ENCODE assay signal across 6 cellular contexts in genomic region chr9:137286980-137287383, GRCh38. TPM values are rescaled to one million over a fixed set of nuclear protein-coding genes. Genes with fewer than 3 reads are reported as not detected.
A peak's percentile ranks its signal among the peaks of the same experiment; 100 is the strongest.
DNase-seq lines count a peak whose midpoint lies in the region; ATAC-seq and TF ChIP-seq lines count a peak whose summit lies in the region.

No MANE protein-coding gene starts in this region.

- no peak overlapping the region for H2AFZ ChIP-seq in DND-41 (ENCODE audit: low read depth, low read length)

- no peak overlapping the region for H3K9ac ChIP-seq in DND-41 (ENCODE audit: low read depth, low read length)

- H3K27ac ChIP-seq in DND-41 (ENCODE audit: low read length) (no peak overlapping the region), breast epithelium (no peak overlapping the region), psoas muscle (no peak overlapping the region)

- peak; percentile 70 for TF ChIP-seq CTCF in DND-41 (IDR thresholded peaks at IDR 0.05; ENCODE audit: borderline replicate concordance, extremely low read depth, low read length, poor library complexity, severe bottlenecking)
- peak in 2 of 3 donors; percentile 56 to 58 for TF ChIP-seq CTCF in breast epithelium (IDR thresholded peaks at IDR 0.05)
- TF ChIP-seq CTCF in psoas muscle (IDR thresholded peaks at IDR 0.05) = peak; percentile 51

- no peak overlapping the region for H3K4me2 ChIP-seq in DND-41 (ENCODE audit: insufficient read depth, low read length)

- no peaks in the 10 kb centered on the region for H3K79me2 ChIP-seq in DND-41 (ENCODE audit: insufficient read depth, low read length)

- H3K9me3 ChIP-seq in DND-41 (ENCODE audit: insufficient read depth, low read length, severe bottlenecking) = no peaks in the 10 kb centered on the region
- H3K9me3 ChIP-seq in breast epithelium = no peaks in the 10 kb centered on the region
- H3K9me3 ChIP-seq in psoas muscle = no peaks in the 10 kb centered on the region

- 43 to 45% (median 44%) methylated on average over 14 of the region's 14 CpGs for WGBS in psoas muscle, 3 donors

- TF ChIP-seq POLR2A in breast epithelium (IDR thresholded peaks at IDR 0.05) = no peak

- intact Hi-C loops in breast epithelium (cut with DNase I; ENCODE audit: low total_unique reads) (loop anchor here (10.0 kb wide), 1 partner anchor 148 kb away; no protein-coding TSS in a partner anchor), psoas muscle (cut with DNase I) (no loop called here)

- no peaks in the 10 kb centered on the region for H4K20me1 ChIP-seq in DND-41 (ENCODE audit: insufficient read depth, low read length)

- ATAC-seq in DND-41 (ENCODE audit: insufficient read depth, low read depth) (peak; percentile 85), psoas muscle (peak; percentile 78 to 87 (median 83)), GM18517 (IDR thresholded peaks at IDR 0.05; ENCODE audit: unreplicated experiment) (no peak), HG02970 (IDR thresholded peaks at IDR 0.05; ENCODE audit: low FRiP score, unreplicated experiment) (no peak)

- H3K4me3 ChIP-seq in DND-41 (ENCODE audit: low read depth in 1 of 2, low read length in 2 of 2) (no peak overlapping the region), breast epithelium (no peak overlapping the region), psoas muscle (no peak overlapping the region)

- no peaks in the 10 kb centered on the region for H3K36me3 ChIP-seq in DND-41 (ENCODE audit: insufficient read depth, low read length)
- H3K36me3 ChIP-seq in breast epithelium = no peaks in the 10 kb centered on the region
- H3K36me3 ChIP-seq in psoas muscle (ENCODE audit: insufficient read depth in 1 of 2, low read depth in 1 of 2) = no peaks in the 10 kb centered on the region

- peak; percentile 51 for DNase-seq in DND-41
- peak; percentile 46 for DNase-seq in NCI-H1092 (lab: John Stamatoyannopoulos, UW)
- no peak for DNase-seq in breast epithelium (ENCODE audit: low spot score in 2 of 2)
- peak; percentile 35 to 58 for DNase-seq in psoas muscle

- no peaks in the 10 kb centered on the region for H3K4me1 ChIP-seq in DND-41 (ENCODE audit: insufficient read depth, low read length)
- no peaks in the 10 kb centered on the region for H3K4me1 ChIP-seq in breast epithelium
- no peaks in the 10 kb centered on the region for H3K4me1 ChIP-seq in psoas muscle

- H3K27me3 ChIP-seq in DND-41 (ENCODE audit: insufficient read depth, low read length, poor library complexity) (no peaks in the 10 kb centered on the region), breast epithelium (no peaks in the 10 kb centered on the region), psoas muscle (ENCODE audit: insufficient read depth in 3 of 3, low read length in 2 of 3) (peaks cover 0 to 15% (median 0%) of the 10 kb centered on the region in 3 donors)

RNA-seq across cellular contexts. Expression of gene TOR4A, which starts 9.5 kb away (rescaled TPM):
- 1 to 10 TPM; 2.9 to 5.4 (median 3.7) TPM for total RNA-seq in breast epithelium
- total RNA-seq in psoas muscle = 1 to 10 TPM; 1.7 to 2.3 (median 2.1) TPM
- 1 to 10 TPM in 2 of 3 donors, under 1 TPM in 1; 0.77 to 2.3 (median 1.1) TPM for polyA plus RNA-seq in psoas muscle

RNA-seq across cellular contexts. Expression of gene NRARP, which starts 15.1 kb away (rescaled TPM):
- total RNA-seq in breast epithelium (1 to 10 TPM; 2.1 to 6.9 (median 3.5) TPM), psoas muscle (1 to 10 TPM; 3.5 to 7.5 (median 5.3) TPM)
- 1 to 10 TPM in 1 of 3 donors, under 1 TPM in 2; 0.73 to 1.4 (median 0.91) TPM for polyA plus RNA-seq in psoas muscle

RNA-seq across cellular contexts. Expression of gene NELFB, which starts 31.9 kb away (rescaled TPM):
- total RNA-seq in breast epithelium (10 to 100 TPM; 32.6 to 39.2 (median 38.7) TPM), psoas muscle (10 to 100 TPM; 39.1 to 53.7 (median 42.8) TPM)
- polyA plus RNA-seq in psoas muscle = 10 to 100 TPM; 43.2 to 74.3 (median 58.5) TPM

RNA-seq across cellular contexts. Expression of gene STPG3, which starts 35.9 kb away (rescaled TPM):
- total RNA-seq in breast epithelium = not detected
- total RNA-seq in psoas muscle = not detected
- under 1 TPM in 1 of 3 donors, not detected in 2; 0.08 TPM for polyA plus RNA-seq in psoas muscle

RNA-seq across cellular contexts. Expression of gene TUBB4B, which starts 45.9 kb away (rescaled TPM):
- total RNA-seq in breast epithelium (100 to 1,000 TPM; 112 to 188 (median 183) TPM), psoas muscle (100 to 1,000 TPM; 111 to 273 (median 230) TPM)
- polyA plus RNA-seq in psoas muscle = 100 to 1,000 TPM; 350 to 838 (median 389) TPM

Comparison
In these comparisons a context has a peak if more than half of its experiments do, and no peak if none do; other contexts are left out.
1. ATAC-seq: peak in DND-41 (single experiment) and psoas muscle (4 of 4); none in GM18517 (single experiment) and HG02970 (single experiment).
2. DNase-seq: peak in DND-41 (single experiment), NCI-H1092 (single experiment) and psoas muscle (2 of 2); none in breast epithelium (0 of 2).
3. Peak in every context shown above with its lines, with median percentiles within 50 percentile points of each other: CTCF ChIP-seq.